10 cellular contexts compared by ENCODE assay signal in the genomic region with DNA sequence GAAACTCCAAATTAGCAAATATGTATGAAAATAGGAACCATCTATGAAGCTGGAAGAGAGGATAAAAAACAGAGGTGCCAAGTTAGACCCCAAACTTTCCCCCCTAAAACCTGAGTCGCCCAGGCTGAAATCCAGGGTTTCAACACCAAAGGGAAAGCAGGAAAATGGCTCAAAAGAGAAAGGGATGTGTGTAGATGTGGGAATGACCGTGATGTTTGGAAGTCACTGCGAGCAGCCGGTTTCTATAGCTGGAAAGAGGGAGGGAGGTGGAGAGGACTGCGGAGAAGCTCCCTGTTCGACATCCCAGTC. TPM values are rescaled to one million over a fixed set of nuclear protein-coding genes. Genes with fewer than 3 reads are reported as not detected.
A peak's percentile ranks its signal among the peaks of the same experiment; 100 is the strongest.
DNase-seq lines count a peak whose midpoint lies in the region; ATAC-seq, FAIRE-seq and TF ChIP-seq lines count a peak whose summit lies in the region.
"Had no signal": no experiment of that assay in that cellular context is flagged by ENCODE, and none has a peak within 500 bp of the region (broad histone marks: within the 10 kb centered on the region; RNA-seq: fewer than 3 reads in every experiment).

No MANE protein-coding gene starts in this region.

- DNase-seq in SK-N-SH = no peak
- no peak for DNase-seq in ascending aorta (ENCODE audit: low spot score in 2 of 2)
- DNase-seq in kidney = no peak
- DNase-seq in activated CD8-positive, alpha-beta memory T cell treated with anti-CD3 and anti-CD28 coated beads for 24 hours = no peak
- no peak for DNase-seq in left lobe of liver (ENCODE audit: low spot score)
- DNase-seq in amygdala (lab: John Stamatoyannopoulos, UW) = no peak
- DNase-seq: NCI-H1417 treated with DMSO at 0.1 percent for 48 hours had no signal

- peaks cover 3% of the 10 kb centered on the region for H3F3A ChIP-seq in SK-N-SH (replicated peaks; ENCODE audit: insufficient read depth)

- no peaks in the 10 kb centered on the region for H3K9me3 ChIP-seq in SK-N-SH
- no peaks in the 10 kb centered on the region for H3K9me3 ChIP-seq in ascending aorta
- no peaks in the 10 kb centered on the region for H3K9me3 ChIP-seq in kidney (ENCODE audit: control insufficient read depth in 1 of 2, low read length in 2 of 2)
- no peaks in the 10 kb centered on the region for H3K9me3 ChIP-seq in stomach smooth muscle (ENCODE audit: control insufficient read depth in 2 of 2, low read length in 2 of 2)

- no peaks in the 10 kb centered on the region for H4K20me1 ChIP-seq in SK-N-SH (ENCODE audit: insufficient read depth)

- CTCF ChIA-PET in SK-N-SH (lab: Yijun Ruan, JAX) = interaction anchor here (1.0 to 2.7 kb wide), 4 partner anchors 30 to 51 kb away, joined by 3 to 9 read pairs (median 4); no protein-coding TSS in a partner anchor

- H3K27me3 ChIP-seq in SK-N-SH (ENCODE audit: insufficient read depth) (no peaks in the 10 kb centered on the region), ascending aorta (no peaks in the 10 kb centered on the region), stomach smooth muscle (ENCODE audit: control insufficient read depth in 1 of 2, insufficient read depth in 2 of 2, low read length in 2 of 2) (no peaks in the 10 kb centered on the region)

- FAIRE-seq in kidney (lab: Jason Lieb, UNC) = no peak
- FAIRE-seq: islet of Langerhans had no signal

- H3K36me3 ChIP-seq in SK-N-SH (replicated peaks in 1 of 2; ENCODE audit: control insufficient read depth in 1 of 2, insufficient read depth in 2 of 2, low read length in 1 of 2) (peaks cover 10 to 19% of the 10 kb centered on the region in 2 experiments), ascending aorta (peaks cover 0 to 11% of the 10 kb centered on the region in 2 donors), kidney (ENCODE audit: control insufficient read depth in 1 of 2, insufficient read depth in 2 of 2, low read length in 2 of 2) (peaks cover 6 to 18% of the 10 kb centered on the region in 2 donors), stomach smooth muscle (ENCODE audit: control insufficient read depth in 2 of 2, insufficient read depth in 2 of 2, low read length in 2 of 2) (peaks cover 12 to 15% of the 10 kb centered on the region in 2 donors)

- peak overlapping the region in 1 of 2 experiments; percentile 3; a peak in 1 of 4 replicates for H3K27ac ChIP-seq in SK-N-SH (ENCODE audit: low read depth in 2 of 2, low read length in 1 of 2)
- H3K27ac ChIP-seq in ascending aorta = no peak overlapping the region
- H3K27ac ChIP-seq in kidney (ENCODE audit: low read depth in 2 of 2, low read length in 2 of 2) = no peak overlapping the region
- no peak overlapping the region for H3K27ac ChIP-seq in stomach smooth muscle (ENCODE audit: low read length)

- peak overlapping the region; percentile 94 for H3K4me2 ChIP-seq in SK-N-SH

- peak overlapping the region; percentile 57 to 66 for H3K4me3 ChIP-seq in SK-N-SH (ENCODE audit: low read depth in 2 of 2, low read length in 1 of 2)
- H3K4me3 ChIP-seq in ascending aorta = peak overlapping the region; percentile 51 to 72
- peak overlapping the region; percentile 48 to 59 for H3K4me3 ChIP-seq in kidney (ENCODE audit: low read length in 2 of 2)
- H3K4me3 ChIP-seq in stomach smooth muscle (ENCODE audit: low read length in 2 of 2) = peak overlapping the region; percentile 73 to 77

- peaks cover 9% of the 10 kb centered on the region; the same call in 1 of the 2 replicates for H3K79me2 ChIP-seq in SK-N-SH (ENCODE audit: insufficient read depth)

- whole genome bisulfite sequencing in SK-N-SH (ENCODE audit: low lambda C conversion rate) = 15% methylated on average over 6 of the region's 6 CpGs

- H3K4me1 ChIP-seq in SK-N-SH (ENCODE audit: control insufficient read depth in 1 of 2, insufficient read depth in 2 of 2, low read depth in 1 of 2, low read length in 1 of 2) = peaks cover 4 to 25% of the 10 kb centered on the region in 2 experiments; a peak in 3 of 4 replicates
- peaks cover 3 to 5% of the 10 kb centered on the region in 2 donors for H3K4me1 ChIP-seq in ascending aorta
- peaks cover 4 to 16% of the 10 kb centered on the region in 2 donors for H3K4me1 ChIP-seq in kidney (ENCODE audit: control insufficient read depth in 1 of 2, insufficient read depth in 1 of 2, low read depth in 1 of 2, low read length in 2 of 2)
- peaks cover 30% of the 10 kb centered on the region for H3K4me1 ChIP-seq in stomach smooth muscle (ENCODE audit: control insufficient read depth, insufficient read depth, low read length)

- peak overlapping the region; percentile 66; the same call in 1 of the 2 replicates for H2AFZ ChIP-seq in SK-N-SH (ENCODE audit: low read depth)

- intact Hi-C loops in ascending aorta (cut with DNase I) = no loop called here
- intact Hi-C loops in kidney (cut with DNase I) = no loop called here

- no peaks in the 10 kb centered on the region for H3K9me2 ChIP-seq in SK-N-SH

- TF ChIP-seq EP300 in SK-N-SH (IDR thresholded peaks at IDR 0.05; ENCODE audit: borderline replicate concordance in 1 of 2, low read depth in 1 of 2, low read length in 1 of 2) = no peak

- ATAC-seq in SK-N-SH treated with all-trans-retinoic acid at 6 μM for 48 hours (no peak), left lobe of liver (no peak)

- H3K9ac ChIP-seq in SK-N-SH = peak overlapping the region; percentile 31; the same call in 1 of the 2 replicates
- H3K9ac ChIP-seq in kidney (ENCODE audit: low read length in 2 of 2) = peak overlapping the region; percentile 41 to 71
- H3K9ac ChIP-seq in stomach smooth muscle (ENCODE audit: low read length in 2 of 2) = peak overlapping the region; percentile 57 to 66

- TF ChIP-seq CTCF in SK-N-SH (IDR thresholded peaks at IDR 0.05) = no peak
- no peak for TF ChIP-seq CTCF in ascending aorta (IDR thresholded peaks at IDR 0.05)
- no peak for TF ChIP-seq CTCF in kidney (IDR thresholded peaks at IDR 0.05; ENCODE audit: borderline replicate concordance, extremely low read depth, insufficient read depth)

- POLR2A ChIA-PET in SK-N-SH (lab: Yijun Ruan, JAX) = interaction anchor here (0.6 to 1.4 kb wide), 2 partner anchors 16 to 36 kb away, joined by 3 to 4 read pairs; no protein-coding TSS in a partner anchor

- no peak for TF ChIP-seq RAD21 in SK-N-SH (IDR thresholded peaks at IDR 0.05; ENCODE audit: low read length)

TF ChIP-seq in SK-N-SH, 30 proteins besides CTCF, POLR2A, EP300 and RAD21 (continues in another document):
- TF ChIP-seq, protein P1, sequence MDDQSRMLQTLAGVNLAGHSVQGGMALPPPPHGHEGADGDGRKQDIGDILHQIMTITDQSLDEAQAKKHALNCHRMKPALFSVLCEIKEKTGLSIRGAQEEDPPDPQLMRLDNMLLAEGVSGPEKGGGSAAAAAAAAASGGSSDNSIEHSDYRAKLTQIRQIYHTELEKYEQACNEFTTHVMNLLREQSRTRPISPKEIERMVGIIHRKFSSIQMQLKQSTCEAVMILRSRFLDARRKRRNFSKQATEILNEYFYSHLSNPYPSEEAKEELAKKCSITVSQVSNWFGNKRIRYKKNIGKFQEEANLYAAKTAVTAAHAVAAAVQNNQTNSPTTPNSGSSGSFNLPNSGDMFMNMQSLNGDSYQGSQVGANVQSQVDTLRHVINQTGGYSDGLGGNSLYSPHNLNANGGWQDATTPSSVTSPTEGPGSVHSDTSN (IDR thresholded peaks at IDR 0.05) = no peak
- TF ChIP-seq EZH2phosphoT487 (IDR thresholded peaks at IDR 0.05; ENCODE audit: borderline replicate concordance, low read depth) (no peak), FOSL2 (IDR thresholded peaks at IDR 0.05; ENCODE audit: borderline replicate concordance, low read depth) (no peak)

TF ChIP-seq in SK-N-SH treated with all-trans-retinoic acid at 6 μM for 48 hours, 23 proteins besides CTCF, POLR2A, EP300 and RAD21 (continues in another document):
- TF ChIP-seq ZNF565 (CRISPR knock-in tag; conservative IDR thresholded peaks at IDR 0.05; ENCODE audit: low read depth) = no peak
- no peak for TF ChIP-seq ARNTL (CRISPR knock-in tag; IDR thresholded peaks at IDR 0.05; ENCODE audit: borderline replicate concordance, low read depth)
- no peak for TF ChIP-seq TOX (CRISPR knock-in tag; IDR thresholded peaks at IDR 0.05; ENCODE audit: borderline replicate concordance)
- no peak for TF ChIP-seq TCF4 (CRISPR knock-in tag; IDR thresholded peaks at IDR 0.05; ENCODE audit: borderline replicate concordance)

RNA-seq across cellular contexts. Expression of a gene that starts 4.5 kb away (rescaled TPM):
- 55.1 and 61.3 TPM in 2 replicates for polyA plus RNA-seq in SK-N-SH (2012; rRNA removed)
- 30.4 and 40.3 TPM in 2 replicates for polyA plus RNA-seq in SK-N-SH (2012; cell fraction: cytosol; rRNA removed)
- polyA plus RNA-seq in SK-N-SH (2012; cell fraction: nucleus; rRNA removed) = 158 and 191 TPM in 2 replicates
- total RNA-seq in ascending aorta = 28.5 TPM
- 47.2 TPM for total RNA-seq in kidney
- 48.6 TPM for polyA plus RNA-seq in kidney (ENCODE audit: insufficient read depth, low read depth, low replicate concordance)
- 19.2 TPM for total RNA-seq in left lobe of liver

RNA-seq across cellular contexts. Expression of a gene that starts 8.4 kb away (rescaled TPM):
- polyA plus RNA-seq in SK-N-SH (2012; rRNA removed) = 33.5 and 37.5 TPM in 2 replicates
- polyA plus RNA-seq in SK-N-SH (2012; cell fraction: cytosol; rRNA removed) = 21.5 and 28.7 TPM in 2 replicates
- 51.3 and 79.0 TPM in 2 replicates for polyA plus RNA-seq in SK-N-SH (2012; cell fraction: nucleus; rRNA removed)
- not detected for total RNA-seq in ascending aorta
- total RNA-seq in kidney = 26.6 TPM
- 83.0 TPM for polyA plus RNA-seq in kidney (ENCODE audit: insufficient read depth, low read depth, low replicate concordance)
- 40.3 TPM for total RNA-seq in left lobe of liver

RNA-seq across cellular contexts. Expression of a gene that starts 12.1 kb away (rescaled TPM):
- 129 and 138 TPM in 2 replicates for polyA plus RNA-seq in SK-N-SH (2012; rRNA removed)
- polyA plus RNA-seq in SK-N-SH (2012; cell fraction: cytosol; rRNA removed) = 125 and 141 TPM in 2 replicates
- polyA plus RNA-seq in SK-N-SH (2012; cell fraction: nucleus; rRNA removed) = 115 and 121 TPM in 2 replicates
- 59.7 TPM for total RNA-seq in ascending aorta
- 83.3 TPM for total RNA-seq in kidney
- 118 TPM for polyA plus RNA-seq in kidney (ENCODE audit: insufficient read depth, low read depth, low replicate concordance)
- total RNA-seq in left lobe of liver = 74.8 TPM

RNA-seq across cellular contexts. Expression of a gene that starts 12.3 kb away (rescaled TPM):
- polyA plus RNA-seq in SK-N-SH (2012; rRNA removed) (45.8 and 61.0 TPM in 2 replicates), kidney (ENCODE audit: insufficient read depth, low read depth, low replicate concordance) (35.7 TPM)
- 17.8 and 27.5 TPM in 2 replicates for polyA plus RNA-seq in SK-N-SH (2012; cell fraction: cytosol; rRNA removed)
- polyA plus RNA-seq in SK-N-SH (2012; cell fraction: nucleus; rRNA removed) = 154 and 237 TPM in 2 replicates
- total RNA-seq in ascending aorta (21.6 TPM), kidney (52.2 TPM), left lobe of liver (23.3 TPM)

RNA-seq across cellular contexts. Expression of a gene that starts 20.5 kb away (rescaled TPM):
- polyA plus RNA-seq in SK-N-SH (2012; rRNA removed) = 0.99 and 1.1 TPM in 2 replicates
- polyA plus RNA-seq in SK-N-SH (2012; cell fraction: cytosol; rRNA removed) = 0.17 and 0.30 TPM in 2 replicates
- 11.9 TPM in 2 replicates for polyA plus RNA-seq in SK-N-SH (2012; cell fraction: nucleus; rRNA removed)
- 0.11 TPM for total RNA-seq in ascending aorta
- total RNA-seq in kidney = 0.85 TPM
- 2.3 TPM for polyA plus RNA-seq in kidney (ENCODE audit: insufficient read depth, low read depth, low replicate concordance)
- 0.55 TPM for total RNA-seq in left lobe of liver

Comparison
In these comparisons a context has a peak if more than half of its experiments do, and no peak if none do; other contexts are left out.
1. RNA of a gene that starts 8.4 kb away (total RNA-seq): 40.3 TPM in left lobe of liver (single experiment) and 26.6 TPM in kidney (single experiment); not detected in ascending aorta (single experiment); every median in the first group is over 10 times any median in the second.
2. Peak in every context shown above with its lines, with median percentiles within 50 percentile points of each other: H3K4me3 ChIP-seq and H3K9ac ChIP-seq.